ENCODE assay signal across 14 cellular contexts in the genomic region with DNA sequence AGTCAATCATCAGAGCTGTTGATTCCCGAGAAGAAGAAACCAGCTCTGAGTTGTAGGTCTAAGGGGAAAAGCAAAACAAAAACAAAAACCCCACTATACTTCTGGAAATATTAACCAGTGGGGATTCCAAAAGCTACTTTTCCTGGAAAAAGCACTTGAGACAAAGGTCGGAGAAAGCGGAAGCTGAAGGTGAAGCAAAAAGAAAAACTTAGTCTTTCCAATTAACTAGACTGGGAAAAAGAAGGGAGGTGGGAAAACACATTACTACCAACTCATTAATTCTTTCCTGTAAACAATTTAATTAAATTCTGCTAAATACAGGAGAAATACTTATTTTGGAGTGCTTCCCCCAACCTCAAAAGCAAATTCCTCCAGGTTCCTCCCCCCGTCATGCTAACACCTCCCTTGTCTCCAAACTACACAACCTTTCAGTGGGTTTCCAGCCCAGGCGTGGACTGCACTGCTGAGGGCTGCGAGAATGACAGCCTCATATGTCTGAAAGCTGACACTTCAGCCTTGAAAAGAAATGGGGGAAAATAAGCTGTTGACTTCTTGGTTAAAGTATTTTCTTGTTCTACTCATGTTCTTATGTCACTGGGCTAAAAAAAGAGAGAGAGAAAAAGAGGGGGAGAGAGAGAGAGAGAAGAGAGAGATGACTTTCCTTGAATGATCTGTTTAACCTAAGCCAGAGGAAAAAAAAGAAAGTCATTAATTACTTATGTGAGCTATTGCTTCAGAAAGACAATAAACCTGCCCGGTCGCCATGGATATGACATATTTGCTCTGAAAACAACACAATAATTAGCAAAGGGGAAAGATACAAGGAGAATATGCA. TPM values are rescaled to one million over a fixed set of nuclear protein-coding genes. Genes with fewer than 3 reads are reported as not detected.
DNase-seq lines count a peak whose midpoint lies in the region; ATAC-seq, FAIRE-seq and TF ChIP-seq lines count a peak whose summit lies in the region.
"Had no signal": no experiment of that assay in that cellular context is flagged by ENCODE, and none has a peak within 500 bp of the region (broad histone marks: within the 10 kb centered on the region; RNA-seq: fewer than 3 reads in every experiment).

No MANE protein-coding gene starts in this region.

- CTCF ChIA-PET in HEK293 (lab: Yijun Ruan, JAX) (interaction anchor here (0.6 to 0.7 kb wide), 3 partner anchors 104 to 434 kb away, joined by 3 to 5 read pairs (median 4); no protein-coding TSS in a partner anchor), K562 (lab: Yijun Ruan, JAX; ENCODE audit: low intra/inter-chr PET ratio) (interaction anchor here (0.7 kb wide), 1 partner anchor 1065 kb away, joined by 3 read pairs; no protein-coding TSS in a partner anchor), OCI-LY7 (lab: Charles Lee; ENCODE audit: unreplicated experiment) (no interaction called here)

- TF ChIP-seq POLR2A in K562 (conservative IDR thresholded peaks at IDR 0.05) (no peak), prostate gland (IDR thresholded peaks at IDR 0.05) (no peak)

- H3K27me3 ChIP-seq in K562 (ENCODE audit: control insufficient read depth in 2 of 2, insufficient read depth in 2 of 2, low read length in 2 of 2) (peaks cover 56 to 57% of the 10 kb centered on the region in 2 experiments), prostate gland (replicated peaks; ENCODE audit: insufficient read depth) (no peaks in the 10 kb centered on the region)

- no peak overlapping the region for H3K4me2 ChIP-seq in K562 (ENCODE audit: insufficient read depth, low read length)
- H3K4me2 ChIP-seq in OCI-LY7 (ENCODE audit: low read length): no peak overlapping the region

- peak; percentile 67 for FAIRE-seq in K562 (lab: Jason Lieb, UNC)

- no peak for TF ChIP-seq CTCF in HEK293 (tag by site-specific recombination; IDR thresholded peaks at IDR 0.05)
- TF ChIP-seq CTCF in K562 (IDR thresholded peaks at IDR 0.05 in 2 of 3, conservative IDR thresholded peaks at IDR 0.05 in 1 of 3; ENCODE audit: insufficient read depth in 2 of 3, low read depth in 1 of 3, low read length in 3 of 3): no peak
- no peak for TF ChIP-seq CTCF in prostate gland (IDR thresholded peaks at IDR 0.05)
- no peak for TF ChIP-seq CTCF in OCI-LY7 (conservative IDR thresholded peaks at IDR 0.05; ENCODE audit: low read length)

- no peaks in the 10 kb centered on the region for H3K9me1 ChIP-seq in K562 (ENCODE audit: control insufficient read depth, insufficient read depth, low read length)

- intact Hi-C loops in K562 (cut with micrococcal nuclease) (no loop called here), prostate gland (cut with DNase I) (loop anchor here (5.0 kb wide), 1 partner anchor 99 kb away; no protein-coding TSS in a partner anchor), OCI-LY7 (cut with micrococcal nuclease; ENCODE audit: unreplicated experiment) (no loop called here)

- BruUV-seq in K562 (replicated peaks; lab: Mats Ljungman, UMichigan) (no TSS peak), OCI-LY7 (replicated peaks; lab: Mats Ljungman, UMichigan) (no TSS peak)

- no peak overlapping the region for H3K4me3 ChIP-seq in HEK293 (ENCODE audit: low read depth, low read length)
- H3K4me3 ChIP-seq in K562: no peak overlapping the region
- peak overlapping the region in 1 of 2 donors; percentile 8 for H3K4me3 ChIP-seq in prostate gland
- no peak overlapping the region for H3K4me3 ChIP-seq in OCI-LY7 (ENCODE audit: low read depth, low read length, poor library complexity, severe bottlenecking)

- H3K4me1 ChIP-seq in HEK293 (ENCODE audit: control insufficient read depth, insufficient read depth, low read length): peaks cover 17% of the 10 kb centered on the region
- peaks cover 0 to 20% of the 10 kb centered on the region in 2 experiments; a peak in 3 of 5 replicates for H3K4me1 ChIP-seq in K562 (replicated peaks in 1 of 2; ENCODE audit: control insufficient read depth in 2 of 2, insufficient read depth in 2 of 2, low read length in 2 of 2)
- H3K4me1 ChIP-seq in prostate gland (replicated peaks): peaks cover 10% of the 10 kb centered on the region
- H3K4me1 ChIP-seq in OCI-LY7 (ENCODE audit: insufficient read depth, low read length, poor library complexity, severe bottlenecking): no peaks in the 10 kb centered on the region

- H3K79me2 ChIP-seq in K562 (ENCODE audit: control insufficient read depth, insufficient read depth, low read length): no peaks in the 10 kb centered on the region
- H3K79me2 ChIP-seq in OCI-LY7 (ENCODE audit: insufficient read depth, low read depth, low read length): no peaks in the 10 kb centered on the region

- H3K9me2 ChIP-seq in OCI-LY7 (ENCODE audit: insufficient read depth, low read length): no peaks in the 10 kb centered on the region

- peak; percentile 40; the same call in 1 of the 3 replicates for ATAC-seq in K562
- ATAC-seq in HG03457 (IDR thresholded peaks at IDR 0.05; ENCODE audit: unreplicated experiment): no peak
- ATAC-seq: HCT116; stimulated activated naive CD8-positive, alpha-beta T cell treated with anti-CD3 and anti-CD28 coated beads, Interleukin-15, Interleukin-2, amounts not matched to agents 100 U/mL and 50 U/mL, for 24 hours had no signal

- H4K20me1 ChIP-seq in K562 (replicated peaks; ENCODE audit: control insufficient read depth, insufficient read depth, low read length) (peaks cover 14% of the 10 kb centered on the region), OCI-LY7 (ENCODE audit: insufficient read depth, low read length) (no peaks in the 10 kb centered on the region)

- in situ Hi-C loops in K562 (cut with MboI): no loop called here

- H3K36me3 ChIP-seq in HEK293 (ENCODE audit: control insufficient read depth in 2 of 2, insufficient read depth in 1 of 2, low read length in 2 of 2) (no peaks in the 10 kb centered on the region), K562 (ENCODE audit: control insufficient read depth, insufficient read depth, low read length) (no peaks in the 10 kb centered on the region), prostate gland (no peaks in the 10 kb centered on the region), OCI-LY7 (ENCODE audit: insufficient read depth, low read length) (no peaks in the 10 kb centered on the region)

- no peak for TF ChIP-seq RAD21 in K562 (CRISPR knock-in tag; conservative IDR thresholded peaks at IDR 0.05 in 1 of 2, IDR thresholded peaks at IDR 0.05 in 1 of 2)

- no peak overlapping the region for H3K9ac ChIP-seq in K562 (ENCODE audit: insufficient read depth in 1 of 2, low read depth in 2 of 2, low read length in 2 of 2)

- 0% methylated on average over 8 of the region's 8 CpGs for WGBS in K562 (ENCODE audit: insufficient coverage, low coverage, missing lambda C conversion rate)
- WGBS in prostate gland: 33% methylated on average over 8 of the region's 8 CpGs

- POLR2A ChIA-PET in HEK293 (lab: Yijun Ruan, JAX) (interaction anchor here (0.7 kb wide), 1 partner anchor 12 kb away, joined by 3 read pairs; no protein-coding TSS in a partner anchor), K562 (lab: Yijun Ruan, JAX) (interaction anchor here (0.9 kb wide), 1 partner anchor 1705 kb away, joined by 3 read pairs; no protein-coding TSS in a partner anchor), OCI-LY7 (lab: Charles Lee) (interaction anchor here (0.6 kb wide), 1 partner anchor 127 kb away, joined by 4 read pairs; no protein-coding TSS in a partner anchor)

- no peak for TF ChIP-seq EP300 in K562 (IDR thresholded peaks at IDR 0.05; ENCODE audit: low read length)

- H3K27ac ChIP-seq in HEK293 (ENCODE audit: extremely low read depth, low read depth, low read length) (no peak overlapping the region), K562 (ENCODE audit: extremely low read depth, low read depth, low read length) (no peak overlapping the region), prostate gland (peak overlapping the region; percentile 92 to 96), OCI-LY7 (ENCODE audit: low read depth, low read length, poor library complexity, severe bottlenecking) (no peak overlapping the region)

- H3K9me3 ChIP-seq in HEK293 (ENCODE audit: control insufficient read depth, insufficient read depth, low read depth, low read length) (no peaks in the 10 kb centered on the region), K562 (replicated peaks; ENCODE audit: control insufficient read depth, insufficient read depth, low read depth, low read length) (no peaks in the 10 kb centered on the region; the same call in 1 of the 2 replicates), prostate gland (no peaks in the 10 kb centered on the region), OCI-LY7 (ENCODE audit: low read length) (no peaks in the 10 kb centered on the region)

- H2AFZ ChIP-seq in K562 (ENCODE audit: low read depth, low read length) (no peak overlapping the region), OCI-LY7 (ENCODE audit: low read length) (no peak overlapping the region)

- peak; percentile 23 for DNase-seq in NCI-H146 treated with DMSO at 0.1 percent for 48 hours (lab: John Stamatoyannopoulos, UW; ENCODE audit: unreplicated experiment)
- DNase-seq in K562 (ENCODE audit: extremely low read depth in 1 of 4, low spot score in 3 of 4): no peak
- DNase-seq in prostate gland (ENCODE audit: low spot score): peak; percentile 45
- no peak for DNase-seq in superior temporal gyrus (ENCODE audit: extremely low spot score)
- DNase-seq in inferior parietal cortex (ENCODE audit: extremely low spot score): no peak
- DNase-seq in OCI-LY7 (ENCODE audit: low spot score): no peak
- DNase-seq: activated CD4-positive, alpha-beta memory T cell treated with anti-CD3 and anti-CD28 coated beads for 36 hours; activated naive CD4-positive, alpha-beta T cell treated with Interleukin-2 at 50 U/mL for 16 hours; CD8-positive, alpha-beta memory T cell; KG1; stimulated activated naive CD8-positive, alpha-beta T cell treated with anti-CD3 and anti-CD28 coated beads, Interleukin-15, Interleukin-2, amounts not matched to agents 100 U/mL and 50 U/mL, for 24 hours had no signal

RNA-seq across cellular contexts. Expression of a gene that starts 5.1 kb away (rescaled TPM):
- total RNA-seq in K562 (2011; cell fraction: chromatin; rRNA removed; ENCODE audit: low replicate concordance): 1.3 and 4.2 TPM in 2 replicates
- 2.4 and 2.7 TPM in 2 replicates for total RNA-seq in K562 (2011; cell fraction: nucleolus; rRNA removed)
- total RNA-seq in K562 (2011; cell fraction: nucleoplasm; rRNA removed): 2.3 and 3.1 TPM in 2 replicates
- total RNA-seq in K562 (2014; rRNA removed) (1.1 and 2.2 TPM in 2 replicates), K562 (2014; rRNA removed; fragmentation: Illumina TruSeq; extraction: Trizol) (0.19 and 0.22 TPM in 2 replicates), K562 (2015; rRNA removed; fragmentation: Illumina TruSeq; extraction: Trizol) (0.64 and 0.87 TPM in 2 replicates), K562 (2021) (2.4 and 2.8 TPM in 2 replicates), prostate gland (10 to 100 TPM; 90.9 to 96.9 TPM), OCI-LY7 (2022) (3.9 and 4.9 TPM in 2 replicates)
- polyA plus RNA-seq in K562 (2011; rRNA removed) (0.52 and 1.5 TPM in 2 replicates), K562 (2014; fragmentation: Illumina TruSeq; extraction: Trizol) (0.65 and 1.00 TPM in 2 replicates), K562 (2014; fragmentation: Nextera tagmentation; extraction: Ambion mirVana) (under 1 TPM in 1 of 2 experiments, not detected in 1; 0.01 TPM), K562 (2014; rRNA removed) (3.1 and 4.0 TPM in 2 replicates)
- 1.1 and 1.2 TPM in 2 replicates for polyA plus RNA-seq in K562 (2011; cell fraction: cytosol; rRNA removed)
- 2.4 and 3.4 TPM in 2 replicates for polyA plus RNA-seq in K562 (2011; cell fraction: nucleus; rRNA removed)
- 0.77 and 2.0 TPM in 2 replicates for polyA plus RNA-seq in K562 (2012)
- 0.53 and 0.69 TPM in 2 replicates for polyA minus RNA-seq in K562 (2011; rRNA and poly(A)+ RNA removed)
- 0.38 and 1.0 TPM in 2 replicates for polyA minus RNA-seq in K562 (2011; cell fraction: cytosol; rRNA and poly(A)+ RNA removed)
- 1.9 and 2.1 TPM in 2 replicates for polyA minus RNA-seq in K562 (2011; cell fraction: nucleus; rRNA and poly(A)+ RNA removed)
- total RNA-seq in OCI-LY7 (2014; rRNA removed; shearing (Covaris generic)): 1.8 and 3.3 TPM in 2 replicates

Comparison
In these comparisons a context has a peak if more than half of its experiments do, and no peak if none do; other contexts are left out.
1. H3K27ac ChIP-seq: peak in prostate gland (2 of 2); none in HEK293 (single experiment), K562 (single experiment) and OCI-LY7 (single experiment).
2. DNase-seq: peak in NCI-H146 treated with DMSO at 0.1 percent for 48 hours (single experiment) and prostate gland (single experiment); none in K562 (0 of 4), superior temporal gyrus (single experiment), inferior parietal cortex (single experiment) and OCI-LY7 (single experiment).
3. RNA of a gene that starts 5.1 kb away (total RNA-seq): 90.9 to 96.9 TPM in prostate gland; 1.8 to 4.9 TPM in OCI-LY7 and 0.19 to 4.2 TPM in K562; every median in the first group is over 10 times any median in the second.